ENCODE assay signal across 8 cellular contexts in the genomic region with DNA sequence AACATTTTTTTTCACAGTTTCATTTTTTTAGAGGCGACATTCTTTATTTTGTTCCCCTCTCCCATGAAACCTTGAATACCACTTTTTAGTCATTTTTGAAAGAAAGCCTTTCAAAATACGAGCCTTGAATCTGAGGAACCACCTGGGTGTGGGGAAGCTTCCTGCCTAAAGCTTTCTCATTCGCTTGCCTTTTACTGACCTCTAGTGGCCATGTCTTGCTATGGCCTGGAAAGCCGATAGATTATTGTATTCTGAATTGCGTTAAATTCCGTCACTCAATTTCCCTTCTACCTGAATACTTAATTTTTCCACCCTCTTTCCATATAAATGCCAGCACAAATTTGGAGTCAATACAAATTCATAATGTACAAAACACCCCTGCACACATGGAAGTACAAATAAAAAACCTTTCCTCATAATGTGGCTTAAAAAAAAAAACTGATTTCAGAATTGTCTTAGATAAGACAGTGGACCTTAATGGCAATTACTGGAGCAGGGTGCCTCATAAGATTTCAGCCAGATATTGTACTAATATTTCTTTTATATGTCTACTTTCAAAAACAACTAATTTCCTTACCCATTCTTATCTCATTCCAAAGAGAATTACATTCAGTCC.
DNase-seq lines count a peak whose midpoint lies in the region; FAIRE-seq and TF ChIP-seq lines count a peak whose summit lies in the region.

No MANE protein-coding gene starts in this region.

- H4K20me1 ChIP-seq in H9 (ENCODE audit: control insufficient read depth, insufficient read depth, insufficient read length) (no peaks in the 10 kb centered on the region), astrocyte (ENCODE audit: insufficient read depth, low read length) (no peaks in the 10 kb centered on the region), smooth muscle cell (ENCODE audit: low read depth) (no peaks in the 10 kb centered on the region)

- H3K27ac ChIP-seq in H9 (ENCODE audit: insufficient read length, low read depth, low read length) = no peak overlapping the region
- H3K27ac ChIP-seq in SJSA1 = no peak overlapping the region
- H3K27ac ChIP-seq in astrocyte (ENCODE audit: low read depth, low read length) = no peak overlapping the region
- H3K27ac ChIP-seq in smooth muscle cell (ENCODE audit: low read depth) = no peak overlapping the region

- H3K27ac Mint-ChIP-seq in H9 (no peak overlapping the region), astrocyte (ENCODE audit: unreplicated experiment) (no peak overlapping the region)

- H3K27me3 Mint-ChIP-seq in H9 (ENCODE audit: low read depth) (no peaks in the 10 kb centered on the region), astrocyte (ENCODE audit: low read depth, unreplicated experiment) (peaks cover 2% of the 10 kb centered on the region)

- H3K9ac ChIP-seq in H9 (ENCODE audit: extremely low read depth, insufficient read length, low read length) (no peak overlapping the region), astrocyte (ENCODE audit: low read length) (no peak overlapping the region), smooth muscle cell (ENCODE audit: low read depth) (no peak overlapping the region)

- no peak overlapping the region for H3K4me3 Mint-ChIP-seq in H9
- no peak overlapping the region for H3K4me3 Mint-ChIP-seq in astrocyte (ENCODE audit: unreplicated experiment)

- H4K91ac ChIP-seq in H9 (ENCODE audit: insufficient read length, low read depth, low read length) = no peak overlapping the region

- no peaks in the 10 kb centered on the region for H3F3A ChIP-seq in smooth muscle cell (ENCODE audit: low read depth)

- no peak overlapping the region for H2AFZ ChIP-seq in H9 (ENCODE audit: low read length)
- peak overlapping the region; percentile 16 for H2AFZ ChIP-seq in astrocyte (ENCODE audit: low read depth, low read length)
- no peak overlapping the region for H2AFZ ChIP-seq in smooth muscle cell (ENCODE audit: low read depth)

- no peak overlapping the region for H2AK5ac ChIP-seq in H9 (ENCODE audit: insufficient read length, low read length)

- peaks cover 5 to 10% (median 7%) of the 10 kb centered on the region in 3 experiments; a peak in 6 of 7 replicates for H3K36me3 Mint-ChIP-seq in H9 (ENCODE audit: insufficient read depth in 1 of 3, low read depth in 3 of 3)
- H3K36me3 Mint-ChIP-seq in astrocyte (ENCODE audit: low read depth, unreplicated experiment) = no peaks in the 10 kb centered on the region

- no peak overlapping the region for H4K8ac ChIP-seq in H9 (replicated peaks; ENCODE audit: insufficient read length, low read depth, low read length)

- H3K18ac ChIP-seq in H9 (ENCODE audit: insufficient read length, low read depth, low read length) = no peak overlapping the region

- H3K79me2 ChIP-seq in H9 (ENCODE audit: insufficient read depth, low read length) (no peaks in the 10 kb centered on the region), astrocyte (ENCODE audit: insufficient read depth, low read length) (no peaks in the 10 kb centered on the region), smooth muscle cell (ENCODE audit: low read depth) (no peaks in the 10 kb centered on the region)

- no peak overlapping the region for H2BK120ac ChIP-seq in H9 (ENCODE audit: low read depth, low read length, poor library complexity, severe bottlenecking)

- H2BK12ac ChIP-seq in H9 (ENCODE audit: insufficient read length, low read depth, low read length) = no peak overlapping the region

- no peak overlapping the region for H3T11ph ChIP-seq in H9 (ENCODE audit: low read length)

- H2BK5ac ChIP-seq in H9 (ENCODE audit: insufficient read length, low read length) = no peak overlapping the region

- no peak for FAIRE-seq in astrocyte (lab: Jason Lieb, UNC)

- no peak overlapping the region for H3K23ac ChIP-seq in H9 (ENCODE audit: insufficient read length, low read depth, low read length)

- no peaks in the 10 kb centered on the region for H3K36me3 ChIP-seq in SJSA1
- H3K36me3 ChIP-seq in astrocyte (ENCODE audit: insufficient read depth, low read length) = no peaks in the 10 kb centered on the region
- H3K36me3 ChIP-seq in smooth muscle cell (ENCODE audit: low read depth) = no peaks in the 10 kb centered on the region

- no peak overlapping the region for H4K5ac ChIP-seq in H9 (ENCODE audit: insufficient read length, low read depth, low read length)

- no peak overlapping the region for H3K56ac ChIP-seq in H9 (ENCODE audit: insufficient read length, low read depth, low read length)

- H3K79me1 ChIP-seq in H9 (ENCODE audit: insufficient read depth, low read depth, low read length, poor library complexity, severe bottlenecking) = no peaks in the 10 kb centered on the region

- no peak overlapping the region for H3K14ac ChIP-seq in H9 (ENCODE audit: insufficient read depth, low read length)

- peaks cover 19 to 21% of the 10 kb centered on the region in 2 experiments for H3K9me3 Mint-ChIP-seq in H9
- peaks cover 6% of the 10 kb centered on the region for H3K9me3 Mint-ChIP-seq in astrocyte (ENCODE audit: unreplicated experiment)

- peaks cover 9 to 11% of the 10 kb centered on the region in 2 experiments for H3K4me1 Mint-ChIP-seq in H9
- H3K4me1 Mint-ChIP-seq in astrocyte (ENCODE audit: low read depth, unreplicated experiment) = no peaks in the 10 kb centered on the region

- no peaks in the 10 kb centered on the region for H3K9me3 ChIP-seq in H9 (ENCODE audit: control insufficient read depth, low read depth, low read length)
- H3K9me3 ChIP-seq in SJSA1 (replicated peaks) = no peaks in the 10 kb centered on the region
- H3K9me3 ChIP-seq in astrocyte (ENCODE audit: insufficient read depth, low read depth, low read length) = no peaks in the 10 kb centered on the region
- H3K9me3 ChIP-seq in smooth muscle cell (replicated peaks; ENCODE audit: low read depth) = no peaks in the 10 kb centered on the region

- DNase-seq in NOMO-1 (lab: John Stamatoyannopoulos, UW; ENCODE audit: unreplicated experiment in 2 of 2) = peak; percentile 52 to 60
- DNase-seq in NOMO-1 treated with dmso at 0.1 percent for 144 hours (lab: John Stamatoyannopoulos, UW; ENCODE audit: unreplicated experiment) = no peak
- peak; percentile 38 for DNase-seq in H9
- peak; percentile 47 for DNase-seq in LHCN-M2 (ENCODE audit: low read depth)
- peak; percentile 33 to 49 for DNase-seq in SJSA1 (ENCODE audit: low read depth in 1 of 2, low spot score in 2 of 2)
- peak; percentile 16 for DNase-seq in astrocyte (ENCODE audit: low read depth)
- DNase-seq in hippocampal formation (lab: John Stamatoyannopoulos, UW) = peak; percentile 48 to 49
- DNase-seq in smooth muscle cell (lab: John Stamatoyannopoulos, UW; ENCODE audit: unreplicated experiment) = no peak

- no peak overlapping the region for H3K4ac ChIP-seq in H9 (ENCODE audit: low read depth, low read length)

- H3K27me3 ChIP-seq in H9 (ENCODE audit: insufficient read depth, low read length) = no peaks in the 10 kb centered on the region
- no peaks in the 10 kb centered on the region for H3K27me3 ChIP-seq in SJSA1 (replicated peaks)
- H3K27me3 ChIP-seq in astrocyte (ENCODE audit: insufficient read depth, low read length) = no peaks in the 10 kb centered on the region
- H3K27me3 ChIP-seq in smooth muscle cell (ENCODE audit: low read depth) = peaks cover 8% of the 10 kb centered on the region

- no CpG with 5 or more reads among the region's 6 CpGs for WGBS in H9 (ENCODE audit: extremely low coverage, insufficient read length, low lambda C conversion rate)
- WGBS in smooth muscle cell (ENCODE audit: low lambda C conversion rate) = 9% methylated on average over 6 of the region's 6 CpGs

- no peak overlapping the region for H2BK20ac ChIP-seq in H9 (ENCODE audit: low read depth, low read length, poor library complexity, severe bottlenecking)

- H3K4me2 ChIP-seq in H9 (ENCODE audit: insufficient read depth, insufficient read length, low read length) (no peak overlapping the region), astrocyte (ENCODE audit: low read length) (peak overlapping the region; percentile 33), smooth muscle cell (no peak overlapping the region)

- TF ChIP-seq CTCF in H9 (conservative IDR thresholded peaks at IDR 0.05) = peak; percentile 93
- TF ChIP-seq CTCF in astrocyte (IDR thresholded peaks at IDR 0.05; ENCODE audit: insufficient read depth, low read depth, low read length) = peak; percentile 99
- peak; percentile 93 for TF ChIP-seq CTCF in smooth muscle cell (IDR thresholded peaks at IDR 0.05; ENCODE audit: borderline replicate concordance, insufficient read depth, poor library complexity, severe bottlenecking)

- H3K23me2 ChIP-seq in H9 (ENCODE audit: insufficient read length, low read depth, low read length, poor library complexity, severe bottlenecking) = no peaks in the 10 kb centered on the region

- no peak overlapping the region for H3K4me3 ChIP-seq in SJSA1
- no peak overlapping the region for H3K4me3 ChIP-seq in astrocyte (ENCODE audit: insufficient read depth, low read depth, low read length)
- no peak overlapping the region for H3K4me3 ChIP-seq in smooth muscle cell

- no peak overlapping the region for H2BK15ac ChIP-seq in H9 (ENCODE audit: low read depth, low read length)

- H3K4me1 ChIP-seq in H9 (ENCODE audit: insufficient read depth, low read length) (no peaks in the 10 kb centered on the region), SJSA1 (replicated peaks) (no peaks in the 10 kb centered on the region), astrocyte (ENCODE audit: insufficient read depth, low read length) (no peaks in the 10 kb centered on the region), smooth muscle cell (ENCODE audit: low read depth) (no peaks in the 10 kb centered on the region)

Comparison
In these comparisons a context has a peak if more than half of its experiments do, and no peak if none do; other contexts are left out.
1. DNase-seq: peak in NOMO-1 (2 of 2), H9 (single experiment), LHCN-M2 (single experiment), SJSA1 (2 of 2), astrocyte (single experiment) and hippocampal formation (2 of 2); none in NOMO-1 treated with dmso at 0.1 percent for 144 hours (single experiment) and smooth muscle cell (single experiment).
2. Peak in every context shown above with its lines, with median percentiles within 50 percentile points of each other: CTCF ChIP-seq.